In the genomic region with DNA sequence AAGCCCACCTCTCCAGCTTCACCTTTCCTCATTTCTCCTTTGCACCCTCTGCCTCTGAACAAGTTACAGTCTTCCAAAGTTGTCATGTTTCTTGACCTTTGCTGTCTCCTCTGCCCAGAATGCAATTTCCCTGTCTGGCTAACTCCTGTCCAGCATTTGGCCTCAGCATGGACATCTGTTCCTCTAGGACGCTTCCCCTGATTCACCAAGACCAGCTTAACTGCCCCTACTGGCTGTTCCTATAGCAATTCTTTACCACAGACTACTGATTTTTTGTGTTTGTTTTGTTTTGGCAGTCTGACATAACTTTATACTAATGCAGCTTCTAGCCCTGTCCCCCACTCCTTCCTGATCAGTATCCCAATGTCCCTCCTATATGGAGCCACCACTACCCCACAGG, we compare ENCODE assay signal across 13 cellular contexts. TPM values are rescaled to one million over a fixed set of nuclear protein-coding genes. Genes with fewer than 3 reads are reported as not detected.
DNase-seq lines count a peak whose midpoint lies in the region; ATAC-seq and TF ChIP-seq lines count a peak whose summit lies in the region.
"Had no signal": no experiment of that assay in that cellular context is flagged by ENCODE, and none has a peak within 500 bp of the region (broad histone marks: within the 10 kb centered on the region; RNA-seq: fewer than 3 reads in every experiment).

No MANE protein-coding gene starts in this region.

- intact Hi-C loops in OCI-LY7 (cut with micrococcal nuclease; ENCODE audit: unreplicated experiment), result loop anchor here (5.0 kb wide), 2 partner anchors 129 to 189 kb away; partner anchors contain the start of gene DHX16
- intact Hi-C loops in dendritic cell treated with granulocyte-macrophage colony-stimulating factor and Interleukin-4, amounts not matched to agents 40 ng/mL and 50 ng/mL, for 4 days (cut with micrococcal nuclease), result loop anchor here (5.0 kb wide), 1 partner anchor 54 kb away; no protein-coding TSS in a partner anchor

- H3K9me3 Mint-ChIP-seq in T-helper 2 cell treated with Interferon-gamma antibody and Interleukin-4, amounts not matched to agents 5 μg/mL and 100 μg/mL, for 36 hours, result no peaks in the 10 kb centered on the region
- H3K9me3 Mint-ChIP-seq in dendritic cell treated with granulocyte-macrophage colony-stimulating factor and Interleukin-4, amounts not matched to agents 40 ng/mL and 50 ng/mL, for 4 days, result no peaks in the 10 kb centered on the region

- peak overlapping the region; percentile 64; the same call in 1 of the 2 replicates for H3K4me2 ChIP-seq in OCI-LY7 (ENCODE audit: low read length)
- H3K4me2 ChIP-seq in osteoblast (ENCODE audit: insufficient read depth, low read length), result no peak overlapping the region

- WGBS in suprapubic skin, result 79% methylated on average over 1 of the region's 1 CpG

- H3K4me1 ChIP-seq in OCI-LY7 (ENCODE audit: insufficient read depth, low read length, poor library complexity, severe bottlenecking), result peaks cover 15% of the 10 kb centered on the region
- H3K4me1 ChIP-seq in osteoblast (ENCODE audit: insufficient read depth, low read length), result peaks cover 4% of the 10 kb centered on the region
- H3K4me1 ChIP-seq in suprapubic skin, result peaks cover 8% of the 10 kb centered on the region

- H3K36me3 ChIP-seq in OCI-LY7 (ENCODE audit: insufficient read depth, low read length) (peaks cover 40% of the 10 kb centered on the region), osteoblast (ENCODE audit: insufficient read depth, low read length) (peaks cover 14% of the 10 kb centered on the region), suprapubic skin (peaks cover 27% of the 10 kb centered on the region)

- BruUV-seq in OCI-LY7 (replicated peaks; lab: Mats Ljungman, UMichigan), result no TSS peak

- H3K36me3 Mint-ChIP-seq in T-helper 2 cell treated with Interferon-gamma antibody and Interleukin-4, amounts not matched to agents 5 μg/mL and 100 μg/mL, for 36 hours (ENCODE audit: low read depth), result peaks cover 10% of the 10 kb centered on the region
- peaks cover 19% of the 10 kb centered on the region for H3K36me3 Mint-ChIP-seq in dendritic cell treated with granulocyte-macrophage colony-stimulating factor and Interleukin-4, amounts not matched to agents 40 ng/mL and 50 ng/mL, for 4 days (ENCODE audit: low read depth)

- no peak for TF ChIP-seq EP300 in suprapubic skin (IDR thresholded peaks at IDR 0.05)

- H4K20me1 ChIP-seq in OCI-LY7 (ENCODE audit: insufficient read depth, low read length), result no peaks in the 10 kb centered on the region
- H4K20me1 ChIP-seq in osteoblast (ENCODE audit: insufficient read depth, low read length), result no peaks in the 10 kb centered on the region

- POLR2A ChIA-PET in OCI-LY7 (lab: Charles Lee), result no interaction called here

- H3K27me3 Mint-ChIP-seq in T-helper 2 cell treated with Interferon-gamma antibody and Interleukin-4, amounts not matched to agents 5 μg/mL and 100 μg/mL, for 36 hours (ENCODE audit: low read depth), result no peaks in the 10 kb centered on the region
- H3K27me3 Mint-ChIP-seq in dendritic cell treated with granulocyte-macrophage colony-stimulating factor and Interleukin-4, amounts not matched to agents 40 ng/mL and 50 ng/mL, for 4 days, result peaks cover 20% of the 10 kb centered on the region

- peak overlapping the region; percentile 83 for H3K27ac Mint-ChIP-seq in T-helper 2 cell treated with Interferon-gamma antibody and Interleukin-4, amounts not matched to agents 5 μg/mL and 100 μg/mL, for 36 hours
- H3K27ac Mint-ChIP-seq in dendritic cell treated with granulocyte-macrophage colony-stimulating factor and Interleukin-4, amounts not matched to agents 40 ng/mL and 50 ng/mL, for 4 days, result peak overlapping the region; percentile 11

- peak; percentile 16; the same call in 1 of the 2 replicates for TF ChIP-seq CTCF in OCI-LY7 (conservative IDR thresholded peaks at IDR 0.05; ENCODE audit: low read length)
- TF ChIP-seq CTCF in osteoblast (IDR thresholded peaks at IDR 0.05; ENCODE audit: extremely low read depth, low read depth, low read length), result peak; percentile 23
- TF ChIP-seq CTCF in suprapubic skin (IDR thresholded peaks at IDR 0.05), result no peak

- TF ChIP-seq POLR2A in suprapubic skin (IDR thresholded peaks at IDR 0.05), result no peak

- no peaks in the 10 kb centered on the region for H3K9me2 ChIP-seq in OCI-LY7 (ENCODE audit: insufficient read depth, low read length)

- no peak overlapping the region for H3K4me3 ChIP-seq in OCI-LY7 (ENCODE audit: low read depth, low read length, poor library complexity, severe bottlenecking)
- H3K4me3 ChIP-seq in osteoblast (ENCODE audit: insufficient read depth, low read length), result no peak overlapping the region
- no peak overlapping the region for H3K4me3 ChIP-seq in suprapubic skin
- H3K4me3 ChIP-seq: mucosa of descending colon had no signal

- CTCF ChIA-PET in OCI-LY7 (lab: Charles Lee; ENCODE audit: unreplicated experiment), result interaction anchor here (1.6 kb wide), 1 partner anchor 61 kb away, joined by 7 read pairs; no protein-coding TSS in a partner anchor

- no peaks in the 10 kb centered on the region for H3K9me3 ChIP-seq in OCI-LY7 (ENCODE audit: low read length)
- H3K9me3 ChIP-seq in osteoblast (ENCODE audit: low read depth, low read length), result no peaks in the 10 kb centered on the region
- H3K9me3 ChIP-seq in suprapubic skin, result no peaks in the 10 kb centered on the region
- H3K9me3 ChIP-seq: mucosa of descending colon had no signal

- no peak for DNase-seq in T-helper 2 cell treated with Interferon-gamma antibody and Interleukin-4, amounts not matched to agents 5 μg/mL and 100 μg/mL, for 36 hours (ENCODE audit: low spot score)
- DNase-seq in T-helper 2 cell (no peak), OCI-LY7 (ENCODE audit: low spot score) (no peak), osteoblast (ENCODE audit: insufficient read length, low spot score, missing footprints) (no peak), NCI-H2107 (lab: John Stamatoyannopoulos, UW) (no peak), suprapubic skin (ENCODE audit: low spot score in 2 of 2) (no peak)
- DNase-seq: EL; head of caudate nucleus; mucosa of descending colon; NCI-H2171 treated with DMSO at 0.1 percent for 48 hours; stimulated activated CD4-positive, alpha-beta T cell treated with anti-CD3 and anti-CD28 coated beads, Interleukin-12 subunit alpha, Interleukin-12 subunit beta, amount 100 ng/mL, for 4 hours had no signal

- ATAC-seq in HG03025 (IDR thresholded peaks at IDR 0.05; ENCODE audit: low FRiP score, unreplicated experiment), result no peak

- peak overlapping the region; percentile 20 for H3K27ac ChIP-seq in OCI-LY7 (ENCODE audit: low read depth, low read length, poor library complexity, severe bottlenecking)
- H3K27ac ChIP-seq in osteoblast (ENCODE audit: low read depth, low read length), result no peak overlapping the region
- no peak overlapping the region for H3K27ac ChIP-seq in suprapubic skin

- peak overlapping the region; percentile 80 for H3K4me3 Mint-ChIP-seq in T-helper 2 cell treated with Interferon-gamma antibody and Interleukin-4, amounts not matched to agents 5 μg/mL and 100 μg/mL, for 36 hours
- no peak overlapping the region for H3K4me3 Mint-ChIP-seq in dendritic cell treated with granulocyte-macrophage colony-stimulating factor and Interleukin-4, amounts not matched to agents 40 ng/mL and 50 ng/mL, for 4 days

- H3K27me3 ChIP-seq in osteoblast (ENCODE audit: insufficient read depth, low read length), result no peaks in the 10 kb centered on the region
- no peaks in the 10 kb centered on the region for H3K27me3 ChIP-seq in suprapubic skin

- H2AFZ ChIP-seq in OCI-LY7 (ENCODE audit: low read length), result no peak overlapping the region
- no peak overlapping the region for H2AFZ ChIP-seq in osteoblast (ENCODE audit: low read length)

- H3K4me1 Mint-ChIP-seq in T-helper 2 cell treated with Interferon-gamma antibody and Interleukin-4, amounts not matched to agents 5 μg/mL and 100 μg/mL, for 36 hours (ENCODE audit: low read depth), result peaks cover 30% of the 10 kb centered on the region
- H3K4me1 Mint-ChIP-seq in dendritic cell treated with granulocyte-macrophage colony-stimulating factor and Interleukin-4, amounts not matched to agents 40 ng/mL and 50 ng/mL, for 4 days (ENCODE audit: low read depth), result peaks cover 23% of the 10 kb centered on the region

- no peaks in the 10 kb centered on the region for H3K79me2 ChIP-seq in OCI-LY7 (ENCODE audit: insufficient read depth, low read depth, low read length)
- H3K79me2 ChIP-seq in osteoblast (ENCODE audit: insufficient read depth, low read length), result no peaks in the 10 kb centered on the region

RNA-seq across cellular contexts. Expression of gene GNL1, which starts 13.4 kb away (rescaled TPM):
- 51.2 and 66.4 TPM in 2 replicates for total RNA-seq in OCI-LY7 (2014; rRNA removed; shearing (Covaris generic))
- total RNA-seq in OCI-LY7 (2022), result 114 and 116 TPM in 2 replicates
- total RNA-seq in osteoblast, result 56.5 and 64.8 TPM in 2 replicates
- 10 to 100 TPM; 33.9 to 58.9 (median 38.9) TPM for total RNA-seq in suprapubic skin

RNA-seq across cellular contexts. Expression of gene PRR3, which starts 14.2 kb away (rescaled TPM):
- 16.7 and 25.2 TPM in 2 replicates for total RNA-seq in OCI-LY7 (2014; rRNA removed; shearing (Covaris generic))
- total RNA-seq in OCI-LY7 (2022) (34.9 and 36.3 TPM in 2 replicates), osteoblast (6.8 and 7.2 TPM in 2 replicates), suprapubic skin (10 to 100 TPM in 1 of 4 donors, 1 to 10 TPM in 3; 5.5 to 10.6 (median 9.0) TPM)

RNA-seq across cellular contexts. Expression of gene ABCF1, which starts 28.3 kb away (rescaled TPM):
- total RNA-seq in OCI-LY7 (2014; rRNA removed; shearing (Covaris generic)), result 53.0 and 126 TPM in 2 replicates
- total RNA-seq in OCI-LY7 (2022) (83.1 and 86.7 TPM in 2 replicates), osteoblast (37.3 and 37.4 TPM in 2 replicates), suprapubic skin (10 to 100 TPM; 41.7 to 46.4 (median 45.0) TPM)

RNA-seq across cellular contexts. Expression of gene HLA-E, which starts 53.6 kb away (rescaled TPM):
- 131 and 156 TPM in 2 replicates for total RNA-seq in OCI-LY7 (2014; rRNA removed; shearing (Covaris generic))
- total RNA-seq in OCI-LY7 (2022) (123 and 151 TPM in 2 replicates), osteoblast (320 and 343 TPM in 2 replicates), suprapubic skin (100 to 1,000 TPM; 496 to 771 (median 601) TPM)

Comparison
In these comparisons a context has a peak if more than half of its experiments do, and no peak if none do; other contexts are left out.
1. CTCF ChIP-seq: peak in OCI-LY7 (single experiment) and osteoblast (single experiment); none in suprapubic skin (0 of 2).